22 cellular contexts compared by ENCODE assay signal in the genomic region with DNA sequence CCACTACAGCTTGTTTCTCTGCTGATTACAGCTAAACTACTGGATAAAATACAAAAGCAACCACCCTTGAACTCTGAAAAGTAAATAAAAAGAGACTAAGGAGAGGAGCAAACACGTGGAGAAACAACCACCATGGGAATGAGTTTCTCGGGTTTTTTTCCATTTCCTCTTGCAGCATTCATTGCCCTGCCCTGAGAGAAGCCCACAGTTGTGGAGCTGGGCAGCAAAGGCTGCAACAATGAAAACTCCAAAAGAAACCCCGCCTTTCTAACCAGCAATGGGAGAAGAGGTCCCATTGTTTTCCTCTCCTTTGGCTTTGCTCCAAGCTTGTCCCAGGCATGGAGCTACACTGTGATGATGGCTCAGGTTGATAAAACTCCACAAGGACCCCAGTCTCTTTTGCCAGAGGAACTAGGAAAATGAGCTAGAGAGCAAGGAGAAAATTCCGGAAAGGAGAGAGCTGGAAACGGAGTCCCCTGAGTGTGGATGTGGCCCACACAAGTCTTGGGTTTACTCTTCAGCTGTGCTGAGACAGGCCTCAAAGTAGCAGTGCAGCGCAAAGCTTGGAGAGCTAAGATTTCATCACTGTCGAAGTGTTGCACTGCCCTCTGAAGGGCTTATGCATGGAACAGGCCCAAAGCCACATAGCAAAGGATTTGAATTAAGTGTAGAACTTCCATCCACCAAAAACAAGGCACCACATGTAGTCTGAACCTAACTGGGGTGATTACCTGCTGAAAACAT. TPM values are rescaled to one million over a fixed set of nuclear protein-coding genes. Genes with fewer than 3 reads are reported as not detected.
A peak's percentile ranks its signal among the peaks of the same experiment; 100 is the strongest.
DNase-seq lines count a peak whose midpoint lies in the region; ATAC-seq, FAIRE-seq and TF ChIP-seq lines count a peak whose summit lies in the region.
"Had no signal": no experiment of that assay in that cellular context is flagged by ENCODE, and none has a peak within 500 bp of the region (broad histone marks: within the 10 kb centered on the region; RNA-seq: fewer than 3 reads in every experiment).

No MANE protein-coding gene starts in this region.

- CTCF ChIA-PET in A673 (lab: Charles Lee) (no interaction called here), K562 (lab: Yijun Ruan, JAX; ENCODE audit: low intra/inter-chr PET ratio) (interaction anchor here (0.5 to 1.1 kb wide), 2 partner anchors 311 to 576 kb away, joined by 3 to 5 read pairs; no protein-coding TSS in a partner anchor), HepG2 (lab: Yijun Ruan, JAX; ENCODE audit: low intra/inter-chr PET ratio, low total read pairs) (no interaction called here)
- CTCF ChIA-PET in CD8-positive, alpha-beta T cell (lab: Charles Lee), result interaction anchor here (1.3 kb wide), 1 partner anchor 13 kb away, joined by 5 read pairs; no protein-coding TSS in a partner anchor

- H3K9me3 Mint-ChIP-seq in CD8-positive, alpha-beta T cell, result no peaks in the 10 kb centered on the region
- H3K9me3 Mint-ChIP-seq: activated B cell treated with CpG ODN at 0.5 μM for 24 hours; activated CD4-positive, alpha-beta memory T cell treated with anti-CD3 and anti-CD28 coated beads for 36 hours; CD14-positive monocyte; natural killer cell had no signal

- no TSS peak for BruUV-seq in A673 (replicated peaks; lab: Mats Ljungman, UMichigan)
- no TSS peak for BruUV-seq in K562 (replicated peaks; lab: Mats Ljungman, UMichigan)
- BruUV-seq in HepG2 (replicated peaks; lab: Mats Ljungman, UMichigan), result no TSS peak

- FAIRE-seq in K562 (lab: Jason Lieb, UNC), result no peak
- FAIRE-seq in HepG2 (lab: Jason Lieb, UNC), result peak; percentile 28

- H3K36me3 Mint-ChIP-seq in CD8-positive, alpha-beta T cell, result peaks cover 84% of the 10 kb centered on the region

- no peaks in the 10 kb centered on the region for H3K9me1 ChIP-seq in K562 (ENCODE audit: control insufficient read depth, insufficient read depth, low read length)

- TF ChIP-seq RAD21 in K562 (CRISPR knock-in tag; conservative IDR thresholded peaks at IDR 0.05 in 1 of 2, IDR thresholded peaks at IDR 0.05 in 1 of 2), result peak in 1 of 2 experiments; percentile 27; a peak in 1 of 4 replicates
- TF ChIP-seq RAD21 in HepG2 (CRISPR knock-in tag; IDR thresholded peaks at IDR 0.05), result no peak

- no peak overlapping the region for H3K27ac ChIP-seq in A673 (ENCODE audit: low read depth, low read length, poor library complexity, severe bottlenecking)
- H3K27ac ChIP-seq in K562 (ENCODE audit: extremely low read depth, low read depth, low read length), result no peak overlapping the region
- H3K27ac ChIP-seq in HepG2 (ENCODE audit: extremely low read length, insufficient read depth, low read length), result peak overlapping the region; percentile 46
- no peak overlapping the region for H3K27ac ChIP-seq in ascending aorta
- H3K27ac ChIP-seq in CD8-positive, alpha-beta T cell (ENCODE audit: low read depth, low read length), result no peak overlapping the region
- H3K27ac ChIP-seq: breast epithelium, epithelial cell of prostate, gastrocnemius medialis, right lobe of liver, RWPE1, uterus had no signal

- no peak for TF ChIP-seq EP300 in K562 (IDR thresholded peaks at IDR 0.05; ENCODE audit: low read length)
- TF ChIP-seq EP300 in HepG2 (IDR thresholded peaks at IDR 0.05; ENCODE audit: low read depth in 2 of 2, low read length in 2 of 2), result 0 out of 4 replicates have a peak, but pooled peaks of 1 of the 2 experiments have one; percentile 26
- TF ChIP-seq EP300 in HepG2 (CRISPR knock-in tag; IDR thresholded peaks at IDR 0.05; ENCODE audit: borderline replicate concordance), result no peak

- no peaks in the 10 kb centered on the region for H3K27me3 Mint-ChIP-seq in CD8-positive, alpha-beta T cell (ENCODE audit: low read depth)
- H3K27me3 Mint-ChIP-seq: activated B cell treated with CpG ODN at 0.5 μM for 24 hours; activated CD4-positive, alpha-beta memory T cell treated with anti-CD3 and anti-CD28 coated beads for 36 hours had no signal

- H3K4me3 Mint-ChIP-seq in CD8-positive, alpha-beta T cell, result no peak overlapping the region
- H3K4me3 Mint-ChIP-seq: activated B cell treated with CpG ODN at 0.5 μM for 24 hours; activated CD4-positive, alpha-beta memory T cell treated with anti-CD3 and anti-CD28 coated beads for 36 hours; CD14-positive monocyte; natural killer cell had no signal

- in situ Hi-C loops in K562 (cut with MboI), result no loop called here
- in situ Hi-C loops in HepG2 (cut with HindIII; ENCODE audit: extremely low pct_ligation_motif_present, low pct_unique_long_range_greater_than_20kb), result no loop called here

- H3K36me3 ChIP-seq in A673 (ENCODE audit: insufficient read depth, low read length, poor library complexity, severe bottlenecking), result peaks cover 83% of the 10 kb centered on the region
- peaks cover 92% of the 10 kb centered on the region for H3K36me3 ChIP-seq in K562 (ENCODE audit: control insufficient read depth, insufficient read depth, low read length)
- peaks cover 21 to 72% of the 10 kb centered on the region in 2 experiments for H3K36me3 ChIP-seq in HepG2 (replicated peaks in 1 of 2; ENCODE audit: control insufficient read depth in 1 of 2, insufficient read depth in 2 of 2, low read length in 2 of 2)
- peaks cover 37 to 60% of the 10 kb centered on the region in 2 donors for H3K36me3 ChIP-seq in ascending aorta
- peaks cover 55% of the 10 kb centered on the region for H3K36me3 ChIP-seq in CD8-positive, alpha-beta T cell (ENCODE audit: insufficient read depth, low read length)
- H3K36me3 ChIP-seq: uterus had no signal

- 92% methylated on average over 7 of the region's 7 CpGs for WGBS in K562 (ENCODE audit: insufficient coverage, low coverage, missing lambda C conversion rate)
- 67% methylated on average over 6 of the region's 7 CpGs for WGBS in HepG2 (ENCODE audit: low lambda C conversion rate)

- H3K27me3 ChIP-seq in A673 (replicated peaks; ENCODE audit: insufficient read depth, low read depth, low read length, poor library complexity) (no peaks in the 10 kb centered on the region), K562 (ENCODE audit: control insufficient read depth in 2 of 2, insufficient read depth in 2 of 2, low read length in 2 of 2) (no peaks in the 10 kb centered on the region), HepG2 (ENCODE audit: control insufficient read depth in 1 of 2, insufficient read depth in 2 of 2, low read length in 2 of 2) (no peaks in the 10 kb centered on the region), ascending aorta (no peaks in the 10 kb centered on the region)
- H3K27me3 ChIP-seq in CD8-positive, alpha-beta T cell (ENCODE audit: insufficient read depth, low read length), result no peaks in the 10 kb centered on the region
- H3K27me3 ChIP-seq: breast epithelium, gastrocnemius medialis, right lobe of liver, uterus had no signal

- no peak overlapping the region for H3K4me3 ChIP-seq in A673 (ENCODE audit: low read depth, low read length, poor library complexity, severe bottlenecking)
- no peak overlapping the region for H3K4me3 ChIP-seq in K562
- H3K4me3 ChIP-seq in fibroblast of villous mesenchyme (ENCODE audit: low read depth, low read length), result no peak overlapping the region
- no peak overlapping the region for H3K4me3 ChIP-seq in HepG2 (replicated peaks in 1 of 3; ENCODE audit: insufficient read depth in 1 of 3, low read depth in 2 of 3, low read length in 3 of 3)
- H3K4me3 ChIP-seq in ascending aorta, result no peak overlapping the region
- H3K4me3 ChIP-seq in CD8-positive, alpha-beta T cell (ENCODE audit: low read depth, low read length), result no peak overlapping the region
- H3K4me3 ChIP-seq: breast epithelium, gastrocnemius medialis, right lobe of liver, uterus had no signal

- no peaks in the 10 kb centered on the region for H3K4me1 ChIP-seq in A673 (ENCODE audit: insufficient read depth, low read length, poor library complexity, severe bottlenecking)
- no peaks in the 10 kb centered on the region for H3K4me1 ChIP-seq in K562 (replicated peaks in 1 of 2; ENCODE audit: control insufficient read depth in 2 of 2, insufficient read depth in 2 of 2, low read length in 2 of 2)
- H3K4me1 ChIP-seq in HepG2 (ENCODE audit: insufficient read depth, low read length), result peaks cover 25% of the 10 kb centered on the region
- H3K4me1 ChIP-seq in ascending aorta, result peaks cover 0 to 13% of the 10 kb centered on the region in 2 donors
- no peaks in the 10 kb centered on the region for H3K4me1 ChIP-seq in CD8-positive, alpha-beta T cell (ENCODE audit: insufficient read depth, low read length)
- H3K4me1 ChIP-seq: breast epithelium, gastrocnemius medialis, uterus had no signal

- no peak overlapping the region for H3K27ac Mint-ChIP-seq in CD8-positive, alpha-beta T cell
- H3K27ac Mint-ChIP-seq: activated B cell treated with CpG ODN at 0.5 μM for 24 hours; activated CD4-positive, alpha-beta memory T cell treated with anti-CD3 and anti-CD28 coated beads for 36 hours; CD14-positive monocyte had no signal

- POLR2A ChIA-PET in A673 (lab: Charles Lee; ENCODE audit: low non-redundant PET), result interaction anchor here (0.6 kb wide), 1 partner anchor 776 kb away, joined by 4 read pairs; no protein-coding TSS in a partner anchor
- POLR2A ChIA-PET in K562 (lab: Yijun Ruan, JAX), result interaction anchor here (0.7 to 1.4 kb wide), 4 partner anchors 14 to 202 kb away, joined by 3 to 4 read pairs (median 4); a partner anchor contains a TSS
- POLR2A ChIA-PET in HepG2 (lab: Yijun Ruan, JAX), result interaction anchor here (0.8 kb wide), 1 partner anchor 21 kb away, joined by 3 read pairs; a partner anchor contains a TSS
- POLR2A ChIA-PET in CD8-positive, alpha-beta T cell (lab: Charles Lee), result no interaction called here

- TF ChIP-seq POLR2A in K562 (conservative IDR thresholded peaks at IDR 0.05), result no peak
- no peak for TF ChIP-seq POLR2A in HepG2 (IDR thresholded peaks at IDR 0.05; ENCODE audit: insufficient read depth in 1 of 2, low read depth in 2 of 2, low read length in 2 of 2)

- ATAC-seq in K562 (peak; percentile 49; the same call in 1 of the 3 replicates), HepG2 (peak; percentile 77), GM21737 (IDR thresholded peaks at IDR 0.05; ENCODE audit: unreplicated experiment) (no peak), GM21381 (IDR thresholded peaks at IDR 0.05; ENCODE audit: unreplicated experiment) (no peak)
- no peak for ATAC-seq in CD8-positive, alpha-beta T cell
- ATAC-seq: gastrocnemius medialis, natural killer cell had no signal

- TF ChIP-seq CTCF in A673 (conservative IDR thresholded peaks at IDR 0.05; ENCODE audit: low read depth, low read length), result 0 out of 2 replicates have a peak, but pooled peaks have one; percentile 17
- peak in 1 of 3 experiments; percentile 19; a peak in 1 of 6 replicates for TF ChIP-seq CTCF in K562 (IDR thresholded peaks at IDR 0.05 in 2 of 3, conservative IDR thresholded peaks at IDR 0.05 in 1 of 3; ENCODE audit: insufficient read depth in 2 of 3, low read depth in 1 of 3, low read length in 3 of 3)
- TF ChIP-seq CTCF in fibroblast of villous mesenchyme (IDR thresholded peaks at IDR 0.05; ENCODE audit: insufficient read depth, low read depth, low read length), result no peak
- peak; percentile 28; the same call in 1 of the 2 replicates for TF ChIP-seq CTCF in HepG2 (CRISPR knock-in tag; IDR thresholded peaks at IDR 0.05)
- no peak for TF ChIP-seq CTCF in ascending aorta (IDR thresholded peaks at IDR 0.05)
- no peak for TF ChIP-seq CTCF in CD8-positive, alpha-beta T cell (IDR thresholded peaks at IDR 0.05)

- no peaks in the 10 kb centered on the region for H3K4me1 Mint-ChIP-seq in CD8-positive, alpha-beta T cell (ENCODE audit: low read depth)
- H3K4me1 Mint-ChIP-seq: activated B cell treated with CpG ODN at 0.5 μM for 24 hours, CD14-positive monocyte had no signal

- H3K9ac ChIP-seq in K562 (ENCODE audit: insufficient read depth in 1 of 2, low read depth in 2 of 2, low read length in 2 of 2), result no peak overlapping the region
- no peak overlapping the region for H3K9ac ChIP-seq in HepG2 (ENCODE audit: insufficient read depth, low read depth, low read length)

- no peak overlapping the region for H3K4me2 ChIP-seq in K562 (ENCODE audit: insufficient read depth, low read length)
- H3K4me2 ChIP-seq in HepG2 (ENCODE audit: low read depth, low read length), result no peak overlapping the region

- no peak for DNase-seq in A673 (ENCODE audit: low spot score)
- no peak for DNase-seq in K562 (ENCODE audit: extremely low read depth in 1 of 4, low spot score in 3 of 4)
- peak; percentile 53 for DNase-seq in fibroblast of villous mesenchyme (ENCODE audit: low read depth)
- peak; percentile 46 for DNase-seq in HepG2 (ENCODE audit: low spot score)
- DNase-seq in ascending aorta (ENCODE audit: low spot score in 2 of 2), result no peak
- no peak for DNase-seq in CD8-positive, alpha-beta T cell
- DNase-seq: activated B cell treated with CpG ODN at 0.5 μM for 24 hours; activated CD4-positive, alpha-beta memory T cell treated with anti-CD3 and anti-CD28 coated beads for 36 hours; activated gamma-delta T cell treated with Interleukin-2 at 50 U/mL for 16 hours; gastrocnemius medialis; HCEC 1CT; natural killer cell; NCI-H2171 treated with DMSO at 0.1 percent for 48 hours; right lobe of liver; T1000; uterus had no signal

- intact Hi-C loops in A673 (cut with micrococcal nuclease; ENCODE audit: unreplicated experiment) (no loop called here), K562 (cut with micrococcal nuclease) (no loop called here), HepG2 (cut with micrococcal nuclease; ENCODE audit: unreplicated experiment) (no loop called here), ascending aorta (cut with DNase I) (no loop called here)
- intact Hi-C loops in CD8-positive, alpha-beta T cell (cut with DNase I, micrococcal nuclease), result no loop called here

- H3K9me3 ChIP-seq in A673 (ENCODE audit: low read depth, low read length, poor library complexity, severe bottlenecking) (no peaks in the 10 kb centered on the region), K562 (replicated peaks; ENCODE audit: control insufficient read depth, insufficient read depth, low read depth, low read length) (no peaks in the 10 kb centered on the region), HepG2 (ENCODE audit: low read length) (no peaks in the 10 kb centered on the region), ascending aorta (no peaks in the 10 kb centered on the region)
- H3K9me3 ChIP-seq in CD8-positive, alpha-beta T cell (ENCODE audit: low read length), result no peaks in the 10 kb centered on the region
- H3K9me3 ChIP-seq: breast epithelium, gastrocnemius medialis, right lobe of liver, uterus had no signal

- H4K20me1 ChIP-seq in K562 (replicated peaks; ENCODE audit: control insufficient read depth, insufficient read depth, low read length), result no peaks in the 10 kb centered on the region
- H4K20me1 ChIP-seq in HepG2 (ENCODE audit: insufficient read depth, low read length), result no peaks in the 10 kb centered on the region

- H2AFZ ChIP-seq in K562 (ENCODE audit: low read depth, low read length), result no peak overlapping the region
- no peak overlapping the region for H2AFZ ChIP-seq in HepG2 (ENCODE audit: low read length)

- H3K79me2 ChIP-seq in K562 (ENCODE audit: control insufficient read depth, insufficient read depth, low read length) (no peaks in the 10 kb centered on the region), HepG2 (ENCODE audit: insufficient read depth, low read length) (no peaks in the 10 kb centered on the region)

RNA-seq across cellular contexts. Expression of a gene that starts 20.9 kb away (rescaled TPM):
- 54.0 and 57.5 TPM in 2 replicates for total RNA-seq in A673 (2021)
- 31.3 and 105 TPM in 2 replicates for total RNA-seq in K562 (2011; cell fraction: chromatin; rRNA removed; ENCODE audit: low replicate concordance)
- total RNA-seq in K562 (2011; cell fraction: nucleolus; rRNA removed), result 23.2 and 26.1 TPM in 2 replicates
- total RNA-seq in K562 (2011; cell fraction: nucleoplasm; rRNA removed), result 51.0 and 88.7 TPM in 2 replicates
- total RNA-seq in K562 (2014; rRNA removed), result 31.6 and 37.1 TPM in 2 replicates
- 63.3 and 71.6 TPM in 2 replicates for total RNA-seq in K562 (2014; rRNA removed; fragmentation: Illumina TruSeq; extraction: Trizol)
- total RNA-seq in K562 (2015; rRNA removed; fragmentation: Illumina TruSeq; extraction: Trizol), result 55.1 and 61.7 TPM in 2 replicates
- total RNA-seq in K562 (2021), result 42.9 and 45.8 TPM in 2 replicates
- polyA plus RNA-seq in K562 (2011; rRNA removed), result 47.3 and 55.3 TPM in 2 replicates
- 8.8 and 19.0 TPM in 2 replicates for polyA plus RNA-seq in K562 (2011; cell fraction: cytosol; rRNA removed)
- polyA plus RNA-seq in K562 (2011; cell fraction: nucleus; rRNA removed), result 21.9 and 29.5 TPM in 2 replicates
- polyA plus RNA-seq in K562 (2012), result 23.2 and 27.2 TPM in 2 replicates
- polyA plus RNA-seq in K562 (2014; fragmentation: Illumina TruSeq; extraction: Trizol), result 34.3 and 38.2 TPM in 2 replicates
- polyA plus RNA-seq in K562 (2014; fragmentation: Nextera tagmentation; extraction: Ambion mirVana), result 10 to 100 TPM; 50.9 to 52.4 TPM
- polyA plus RNA-seq in K562 (2014; rRNA removed), result 38.6 and 39.9 TPM in 2 replicates
- polyA minus RNA-seq in K562 (2011; rRNA and poly(A)+ RNA removed), result 38.5 and 44.8 TPM in 2 replicates
- 15.2 and 21.4 TPM in 2 replicates for polyA minus RNA-seq in K562 (2011; cell fraction: cytosol; rRNA and poly(A)+ RNA removed)
- 21.9 and 35.9 TPM in 2 replicates for polyA minus RNA-seq in K562 (2011; cell fraction: nucleus; rRNA and poly(A)+ RNA removed)
- total RNA-seq in fibroblast of villous mesenchyme, result 50.6 and 67.8 TPM in 2 replicates
- 34.4 and 46.0 TPM in 2 replicates for total RNA-seq in HepG2 (2016; rRNA removed; fragmentation: Illumina TruSeq; extraction: Trizol)
- total RNA-seq in HepG2 (2016; cell fraction: cytosol; rRNA removed; fragmentation: Illumina TruSeq; extraction: Trizol; ENCODE audit: low read depth), result 13.1 and 18.0 TPM in 2 replicates
- total RNA-seq in HepG2 (2016; cell fraction: insoluble cytoplasmic fraction; rRNA removed; fragmentation: Illumina TruSeq; extraction: Trizol), result 33.7 and 49.2 TPM in 2 replicates
- 16.7 and 21.2 TPM in 2 replicates for total RNA-seq in HepG2 (2016; cell fraction: membrane; rRNA removed; fragmentation: Illumina TruSeq; extraction: Trizol)
- total RNA-seq in HepG2 (2016; cell fraction: nucleus; rRNA removed; fragmentation: Illumina TruSeq; extraction: Trizol), result 34.5 and 35.6 TPM in 2 replicates
- 17.0 and 19.8 TPM in 2 replicates for polyA plus RNA-seq in HepG2 (2011; rRNA removed)
- 7.7 and 11.1 TPM in 2 replicates for polyA plus RNA-seq in HepG2 (2011; cell fraction: cytosol; rRNA removed)
- polyA plus RNA-seq in HepG2 (2011; cell fraction: nucleus; rRNA removed), result 10.3 and 13.3 TPM in 2 replicates
- 15.2 and 17.1 TPM in 2 replicates for polyA plus RNA-seq in HepG2 (2012)
- 3.7 and 4.1 TPM in 2 replicates for polyA plus RNA-seq in HepG2 (2016; cell fraction: cytosol; fragmentation: Illumina TruSeq; extraction: Trizol; ENCODE audit: low read depth)
- polyA plus RNA-seq in HepG2 (2016; cell fraction: insoluble cytoplasmic fraction; fragmentation: Illumina TruSeq; extraction: Trizol; ENCODE audit: low read depth), result 31.6 and 34.5 TPM in 2 replicates
- 7.1 and 7.2 TPM in 2 replicates for polyA plus RNA-seq in HepG2 (2016; cell fraction: membrane; fragmentation: Illumina TruSeq; extraction: Trizol; ENCODE audit: low read depth)
- 35.2 and 40.1 TPM in 2 replicates for polyA plus RNA-seq in HepG2 (2016; cell fraction: nucleus; fragmentation: Illumina TruSeq; extraction: Trizol; ENCODE audit: insufficient read depth, low read depth)
- 13.9 and 14.1 TPM in 2 replicates for polyA minus RNA-seq in HepG2 (2011; rRNA and poly(A)+ RNA removed; ENCODE audit: low replicate concordance)
- polyA minus RNA-seq in HepG2 (2011; cell fraction: cytosol; rRNA and poly(A)+ RNA removed), result 13.5 and 15.2 TPM in 2 replicates
- 40.4 and 42.6 TPM in 2 replicates for polyA minus RNA-seq in HepG2 (2011; cell fraction: nucleus; rRNA and poly(A)+ RNA removed)
- total RNA-seq in ascending aorta, result 31.1 TPM
- 10 to 100 TPM; 33.2 to 35.8 TPM for total RNA-seq in CD8-positive, alpha-beta T cell

Comparison
In these comparisons a context has a peak if more than half of its experiments do, and no peak if none do; other contexts are left out.
1. DNase-seq: peak in fibroblast of villous mesenchyme (single experiment) and HepG2 (single experiment); none in A673 (single experiment), K562 (0 of 4), ascending aorta (0 of 2) and CD8-positive, alpha-beta T cell (0 of 7).
2. CTCF ChIP-seq: peak in A673 (single experiment) and HepG2 (single experiment); none in fibroblast of villous mesenchyme (single experiment), ascending aorta (0 of 3) and CD8-positive, alpha-beta T cell (single experiment).
3. ATAC-seq: peak in K562 (single experiment) and HepG2 (single experiment); none in GM21737 (single experiment), GM21381 (single experiment) and CD8-positive, alpha-beta T cell (single experiment).
4. CTCF ChIA-PET loops: an anchor here in K562 (0.5 to 1.1 kb wide) and CD8-positive, alpha-beta T cell (1.3 kb wide); none called in A673 and HepG2.